Comparison of ENCODE assay signal across 14 cellular contexts in genomic region chr12:62482769-62483168, GRCh38. TPM values are rescaled to one million over a fixed set of nuclear protein-coding genes. Genes with fewer than 3 reads are reported as not detected.
A peak's percentile ranks its signal among the peaks of the same experiment; 100 is the strongest.
DNase-seq lines count a peak whose midpoint lies in the region; ATAC-seq, FAIRE-seq and TF ChIP-seq lines count a peak whose summit lies in the region.
"Had no signal": no experiment of that assay in that cellular context is flagged by ENCODE, and none has a peak within 500 bp of the region (broad histone marks: within the 10 kb centered on the region; RNA-seq: fewer than 3 reads in every experiment).

No MANE protein-coding gene starts in this region.

- FAIRE-seq in HepG2 (lab: Jason Lieb, UNC): no peak
- FAIRE-seq: GM12891 had no signal

- no peak overlapping the region for H3K9ac ChIP-seq in HepG2 (ENCODE audit: insufficient read depth, low read depth, low read length)
- no peak overlapping the region for H3K9ac ChIP-seq in trophoblast cell (ENCODE audit: low read length)
- H3K9ac ChIP-seq in mesenchymal stem cell (ENCODE audit: low read length): no peak overlapping the region
- H3K9ac ChIP-seq: BLaER1 had no signal

- no peak for DNase-seq in HepG2 (ENCODE audit: low spot score)
- no peak for DNase-seq in right lobe of liver
- DNase-seq in dorsolateral prefrontal cortex: no peak
- no peak for DNase-seq in trophoblast cell
- no peak for DNase-seq in mesenchymal stem cell
- no peak for DNase-seq in SKM-1 (lab: John Stamatoyannopoulos, UW; ENCODE audit: unreplicated experiment)
- DNase-seq in COLO668 (lab: John Stamatoyannopoulos, UW; ENCODE audit: unreplicated experiment): no peak
- DNase-seq: CD8-positive, alpha-beta memory T cell; DMS53; GOT3; H9 had no signal

- WGBS in HepG2 (ENCODE audit: low lambda C conversion rate): 97% methylated on average over 3 of the region's 3 CpGs
- WGBS in right lobe of liver (ENCODE audit: insufficient coverage, low coverage, low lambda C conversion rate, missing lambda C conversion rate): 100% methylated on average over 3 of the region's 3 CpGs
- WGBS in trophoblast cell (ENCODE audit: extremely low coverage, insufficient coverage, insufficient read length): no CpG with 5 or more reads among the region's 3 CpGs
- 100% methylated on average over 2 of the region's 3 CpGs for WGBS in mesenchymal stem cell

- no peak overlapping the region for H3K18ac ChIP-seq in trophoblast cell (ENCODE audit: low read length)
- no peak overlapping the region for H3K18ac ChIP-seq in mesenchymal stem cell (ENCODE audit: low read depth in 1 of 2, low read length in 2 of 2)

- H3K27ac ChIP-seq in HepG2 (ENCODE audit: extremely low read length, insufficient read depth, low read length) (no peak overlapping the region), right lobe of liver (no peak overlapping the region), dorsolateral prefrontal cortex (peak overlapping the region in 56 of 59 donors; percentile 34 to 96 (median 86)), trophoblast cell (ENCODE audit: low read depth, low read length) (no peak overlapping the region), mesenchymal stem cell (ENCODE audit: low read length, poor library complexity, severe bottlenecking) (no peak overlapping the region)
- H3K27ac ChIP-seq: 22Rv1, BLaER1 had no signal

- H3K23ac ChIP-seq in trophoblast cell (ENCODE audit: low read length) (no peak overlapping the region), mesenchymal stem cell (ENCODE audit: low read length in 2 of 2) (no peak overlapping the region)

- no peak for TF ChIP-seq CTCF in HepG2 (CRISPR knock-in tag; IDR thresholded peaks at IDR 0.05)
- TF ChIP-seq CTCF in right lobe of liver (IDR thresholded peaks at IDR 0.05): no peak
- no peak for TF ChIP-seq CTCF in dorsolateral prefrontal cortex (IDR thresholded peaks at IDR 0.05 in 54 of 56, conservative IDR thresholded peaks at IDR 0.05 in 2 of 56; ENCODE audit: low read depth in 1 of 56, partially characterized antibody in 56 of 56)

- POLR2A ChIA-PET in HepG2 (lab: Yijun Ruan, JAX): no interaction called here

- no peak overlapping the region for H2BK120ac ChIP-seq in trophoblast cell (ENCODE audit: insufficient read depth, low read length, poor library complexity)
- no peak overlapping the region for H2BK120ac ChIP-seq in mesenchymal stem cell (ENCODE audit: low read depth, low read length)

- no peak overlapping the region for H2BK12ac ChIP-seq in trophoblast cell (ENCODE audit: low read length)
- no peak overlapping the region for H2BK12ac ChIP-seq in mesenchymal stem cell (ENCODE audit: low read length in 2 of 2)

- H4K12ac ChIP-seq in trophoblast cell (ENCODE audit: low read depth, low read length): no peak overlapping the region

- no peak overlapping the region for H3K4me3 ChIP-seq in HepG2 (replicated peaks in 1 of 3; ENCODE audit: insufficient read depth in 1 of 3, low read depth in 2 of 3, low read length in 3 of 3)
- H3K4me3 ChIP-seq in right lobe of liver: no peak overlapping the region
- peak overlapping the region in 3 of 59 donors; percentile 25 to 52 (median 37) for H3K4me3 ChIP-seq in dorsolateral prefrontal cortex
- no peak overlapping the region for H3K4me3 ChIP-seq in trophoblast cell (ENCODE audit: low read depth, low read length)
- no peak overlapping the region for H3K4me3 ChIP-seq in mesenchymal stem cell (ENCODE audit: insufficient read depth in 1 of 2, low read depth in 1 of 2, low read length in 2 of 2)
- H3K4me3 ChIP-seq: BLaER1 had no signal

- H3K9me3 ChIP-seq in HepG2 (ENCODE audit: low read length) (no peaks in the 10 kb centered on the region), right lobe of liver (no peaks in the 10 kb centered on the region), trophoblast cell (ENCODE audit: insufficient read depth, low read depth, low read length) (no peaks in the 10 kb centered on the region), mesenchymal stem cell (ENCODE audit: control insufficient read depth, low read length) (no peaks in the 10 kb centered on the region)

- H3K4me1 ChIP-seq in HepG2 (ENCODE audit: insufficient read depth, low read length): peaks cover 12% of the 10 kb centered on the region
- peaks cover 0 to 9% (median 0%) of the 10 kb centered on the region in 4 donors for H3K4me1 ChIP-seq in right lobe of liver
- no peaks in the 10 kb centered on the region for H3K4me1 ChIP-seq in trophoblast cell (ENCODE audit: control insufficient read depth in 1 of 2, insufficient read depth in 2 of 2, low read length in 2 of 2)
- H3K4me1 ChIP-seq in mesenchymal stem cell (ENCODE audit: control insufficient read depth, insufficient read depth, low read depth, low read length): no peaks in the 10 kb centered on the region
- H3K4me1 ChIP-seq: BLaER1 had no signal

- ATAC-seq in HepG2 (no peak), right lobe of liver (no peak)

- H2AK5ac ChIP-seq in trophoblast cell (ENCODE audit: low read length): no peak overlapping the region
- H2AK5ac ChIP-seq in mesenchymal stem cell (ENCODE audit: low read length, severe bottlenecking): no peak overlapping the region

- H3K27me3 ChIP-seq in HepG2 (ENCODE audit: control insufficient read depth in 1 of 2, insufficient read depth in 2 of 2, low read length in 2 of 2): no peaks in the 10 kb centered on the region
- H3K27me3 ChIP-seq in right lobe of liver: no peaks in the 10 kb centered on the region
- H3K27me3 ChIP-seq in dorsolateral prefrontal cortex: no peaks in the 10 kb centered on the region
- H3K27me3 ChIP-seq in trophoblast cell (ENCODE audit: insufficient read depth, low read length): no peaks in the 10 kb centered on the region
- H3K27me3 ChIP-seq in mesenchymal stem cell (ENCODE audit: control insufficient read depth in 1 of 2, insufficient read depth in 1 of 2, low read length in 2 of 2): no peaks in the 10 kb centered on the region
- H3K27me3 ChIP-seq: BLaER1 had no signal

- H3K36me3 ChIP-seq in HepG2 (replicated peaks in 1 of 2; ENCODE audit: control insufficient read depth in 1 of 2, insufficient read depth in 2 of 2, low read length in 2 of 2) (peaks cover under 1 to 7% of the 10 kb centered on the region in 2 experiments; a peak in 2 of 5 replicates), right lobe of liver (peaks cover 0 to under 1% (median 0%) of the 10 kb centered on the region in 4 donors), trophoblast cell (ENCODE audit: control insufficient read depth in 1 of 2, insufficient read depth in 2 of 2, low read length in 2 of 2) (peaks cover under 1 to 1% of the 10 kb centered on the region in 2 experiments), mesenchymal stem cell (ENCODE audit: control insufficient read depth in 1 of 2, insufficient read depth in 2 of 2, low read depth in 1 of 2, low read length in 2 of 2) (peaks cover 0 to 33% of the 10 kb centered on the region in 2 experiments)

- BruUV-seq in HepG2 (replicated peaks; lab: Mats Ljungman, UMichigan): no TSS peak

- no peaks in the 10 kb centered on the region for H4K20me1 ChIP-seq in HepG2 (ENCODE audit: insufficient read depth, low read length)

- no peak for TF ChIP-seq RAD21 in HepG2 (CRISPR knock-in tag; IDR thresholded peaks at IDR 0.05)

- TF ChIP-seq EP300 in HepG2 (IDR thresholded peaks at IDR 0.05; ENCODE audit: low read depth in 2 of 2, low read length in 2 of 2) (no peak), HepG2 (CRISPR knock-in tag; IDR thresholded peaks at IDR 0.05; ENCODE audit: borderline replicate concordance) (no peak)

- H3K4me2 ChIP-seq in HepG2 (ENCODE audit: low read depth, low read length): no peak overlapping the region
- no peak overlapping the region for H3K4me2 ChIP-seq in trophoblast cell (ENCODE audit: low read length)
- no peak overlapping the region for H3K4me2 ChIP-seq in mesenchymal stem cell (ENCODE audit: low read length, poor library complexity, severe bottlenecking)
- H3K4me2 ChIP-seq: BLaER1 had no signal

- H3K79me1 ChIP-seq in trophoblast cell (ENCODE audit: low read length) (no peaks in the 10 kb centered on the region), mesenchymal stem cell (replicated peaks; ENCODE audit: low read length, poor library complexity, severe bottlenecking) (peaks cover 18% of the 10 kb centered on the region)

- H3K79me2 ChIP-seq in HepG2 (ENCODE audit: insufficient read depth, low read length) (peaks cover 19% of the 10 kb centered on the region), trophoblast cell (ENCODE audit: control insufficient read depth, insufficient read depth, low read length, poor library complexity) (no peaks in the 10 kb centered on the region)

- H4K91ac ChIP-seq in trophoblast cell (ENCODE audit: low read depth, low read length) (no peak overlapping the region), mesenchymal stem cell (ENCODE audit: low read length) (no peak overlapping the region)

- TF ChIP-seq POLR2A in HepG2 (IDR thresholded peaks at IDR 0.05; ENCODE audit: insufficient read depth in 1 of 2, low read depth in 2 of 2, low read length in 2 of 2) (no peak), right lobe of liver (IDR thresholded peaks at IDR 0.05) (no peak)

- in situ Hi-C loops in HepG2 (cut with HindIII; ENCODE audit: extremely low pct_ligation_motif_present, low pct_unique_long_range_greater_than_20kb): no loop called here

- H3K4ac ChIP-seq in trophoblast cell (ENCODE audit: low read depth, low read length) (peak overlapping the region; percentile 62), mesenchymal stem cell (ENCODE audit: low read depth in 1 of 2, low read length in 2 of 2) (no peak overlapping the region)

- CTCF ChIA-PET in HepG2 (lab: Yijun Ruan, JAX; ENCODE audit: low intra/inter-chr PET ratio, low total read pairs): no interaction called here

- H2BK5ac ChIP-seq in trophoblast cell (ENCODE audit: low read depth, low read length, poor library complexity) (no peak overlapping the region), mesenchymal stem cell (ENCODE audit: low read depth, low read length, poor library complexity, severe bottlenecking) (no peak overlapping the region)

- H4K8ac ChIP-seq in trophoblast cell (ENCODE audit: low read depth, low read length) (no peak overlapping the region), mesenchymal stem cell (ENCODE audit: low read length) (no peak overlapping the region)

- intact Hi-C loops in HepG2 (cut with micrococcal nuclease; ENCODE audit: unreplicated experiment): no loop called here
- intact Hi-C loops in right lobe of liver (cut with DNase I): no loop called here
- intact Hi-C loops in dorsolateral prefrontal cortex (cut with DNase I): no loop called here

- H2BK15ac ChIP-seq in mesenchymal stem cell (ENCODE audit: low read depth, poor library complexity, severe bottlenecking): no peak overlapping the region

- no peak overlapping the region for H2AFZ ChIP-seq in HepG2 (ENCODE audit: low read length)
- no peak overlapping the region for H2AFZ ChIP-seq in trophoblast cell (ENCODE audit: insufficient read depth, low read length, poor library complexity)
- no peak overlapping the region for H2AFZ ChIP-seq in mesenchymal stem cell (ENCODE audit: low read depth, low read length)

- H3K14ac ChIP-seq in trophoblast cell (ENCODE audit: low read length): no peak overlapping the region
- no peak overlapping the region for H3K14ac ChIP-seq in mesenchymal stem cell (ENCODE audit: low read length in 2 of 2)

RNA-seq across cellular contexts. Expression of gene MON2, which starts 16.1 kb away (rescaled TPM):
- total RNA-seq in HepG2 (2016; rRNA removed; fragmentation: Illumina TruSeq; extraction: Trizol): 24.8 and 34.0 TPM in 2 replicates
- total RNA-seq in HepG2 (2016; cell fraction: cytosol; rRNA removed; fragmentation: Illumina TruSeq; extraction: Trizol; ENCODE audit: low read depth): 3.0 and 4.5 TPM in 2 replicates
- 24.5 and 34.0 TPM in 2 replicates for total RNA-seq in HepG2 (2016; cell fraction: insoluble cytoplasmic fraction; rRNA removed; fragmentation: Illumina TruSeq; extraction: Trizol)
- 5.0 and 5.5 TPM in 2 replicates for total RNA-seq in HepG2 (2016; cell fraction: membrane; rRNA removed; fragmentation: Illumina TruSeq; extraction: Trizol)
- 54.8 and 57.7 TPM in 2 replicates for total RNA-seq in HepG2 (2016; cell fraction: nucleus; rRNA removed; fragmentation: Illumina TruSeq; extraction: Trizol)
- polyA plus RNA-seq in HepG2 (2011; rRNA removed): 8.7 and 10.5 TPM in 2 replicates
- 2.0 and 4.2 TPM in 2 replicates for polyA plus RNA-seq in HepG2 (2011; cell fraction: cytosol; rRNA removed)
- 18.1 and 25.5 TPM in 2 replicates for polyA plus RNA-seq in HepG2 (2011; cell fraction: nucleus; rRNA removed)
- polyA plus RNA-seq in HepG2 (2012): 11.7 and 15.4 TPM in 2 replicates
- polyA plus RNA-seq in HepG2 (2016; cell fraction: cytosol; fragmentation: Illumina TruSeq; extraction: Trizol; ENCODE audit: low read depth): 0.35 and 0.85 TPM in 2 replicates
- 18.1 and 20.8 TPM in 2 replicates for polyA plus RNA-seq in HepG2 (2016; cell fraction: insoluble cytoplasmic fraction; fragmentation: Illumina TruSeq; extraction: Trizol; ENCODE audit: low read depth)
- 0.91 and 1.5 TPM in 2 replicates for polyA plus RNA-seq in HepG2 (2016; cell fraction: membrane; fragmentation: Illumina TruSeq; extraction: Trizol; ENCODE audit: low read depth)
- polyA plus RNA-seq in HepG2 (2016; cell fraction: nucleus; fragmentation: Illumina TruSeq; extraction: Trizol; ENCODE audit: insufficient read depth, low read depth): 61.9 and 62.6 TPM in 2 replicates
- 13.6 and 14.8 TPM in 2 replicates for polyA minus RNA-seq in HepG2 (2011; rRNA and poly(A)+ RNA removed; ENCODE audit: low replicate concordance)
- polyA minus RNA-seq in HepG2 (2011; cell fraction: cytosol; rRNA and poly(A)+ RNA removed): 9.7 and 12.8 TPM in 2 replicates
- polyA minus RNA-seq in HepG2 (2011; cell fraction: nucleus; rRNA and poly(A)+ RNA removed): 98.0 and 102 TPM in 2 replicates
- 10 to 100 TPM; 26.6 to 37.4 (median 30.5) TPM for total RNA-seq in right lobe of liver
- 100 to 1,000 TPM in 43 of 120 experiments, 10 to 100 TPM in 77; 59.2 to 136 (median 95.1) TPM for total RNA-seq in dorsolateral prefrontal cortex
- polyA plus RNA-seq in trophoblast cell (2013): 16.9 and 17.7 TPM in 2 replicates
- polyA plus RNA-seq in mesenchymal stem cell (2013, experiment 1 of 2): 14.9 TPM
- polyA plus RNA-seq in mesenchymal stem cell (2013, experiment 2 of 2): 14.4 TPM

Comparison
In these comparisons a context has a peak if more than half of its experiments do, and no peak if none do; other contexts are left out.
1. H3K27ac ChIP-seq: peak in dorsolateral prefrontal cortex (56 of 59); none in HepG2 (single experiment), right lobe of liver (0 of 3), trophoblast cell (single experiment) and mesenchymal stem cell (single experiment).